Comparison of ENCODE assay signal across 13 cellular contexts in genomic region chr13:99179460-99179859, GRCh38.
"Had no signal": no experiment of that assay in that cellular context is flagged by ENCODE, and none has a peak within 500 bp of the region (broad histone marks: within the 10 kb centered on the region; RNA-seq: fewer than 3 reads in every experiment).

No MANE protein-coding gene starts in this region.

- DNase-seq: activated effector memory CD4-positive, alpha-beta T cell treated with anti-CD3 and anti-CD28 coated beads, Interleukin-2, amount 50 U/mL, for 16 hours; activated T-cell treated with anti-CD3 and anti-CD28 coated beads, Interleukin-2, amount 50 U/mL, for 24 hours; endodermal cell; erythroblast; hippocampal formation; retina; stimulated activated CD4-positive, alpha-beta T cell treated with anti-CD3 and anti-CD28 coated beads, Interleukin-4, amount 100 ng/mL, for 1 hour; stimulated activated CD8-positive, alpha-beta memory T cell treated with anti-CD3 and anti-CD28 coated beads, Interleukin-4, amount 100 ng/mL, for 48 hours; T-helper 9 cell; tibial artery had no signal

- H3K4me1 Mint-ChIP-seq: endodermal cell had no signal

- H3K27me3 ChIP-seq: cardiac muscle cell, vagina had no signal

- H3K27ac Mint-ChIP-seq: activated T-cell treated with anti-CD3 and anti-CD28 coated beads, Interleukin-2, amount 50 U/mL, for 24 hours; endodermal cell had no signal

- H3K36me3 ChIP-seq: cardiac muscle cell, tibial artery, vagina had no signal

- H3K4me3 ChIP-seq: cardiac muscle cell, tibial artery, vagina had no signal

- H3K9me3 ChIP-seq: tibial artery, vagina had no signal

- H3K27ac ChIP-seq: cardiac muscle cell, parathyroid adenoma, tibial artery, vagina had no signal

- H3K4me3 Mint-ChIP-seq: activated T-cell treated with anti-CD3 and anti-CD28 coated beads, Interleukin-2, amount 50 U/mL, for 24 hours; endodermal cell had no signal

- H3K4me1 ChIP-seq: parathyroid adenoma, tibial artery had no signal

- H3K27me3 Mint-ChIP-seq: activated T-cell treated with anti-CD3 and anti-CD28 coated beads, Interleukin-2, amount 50 U/mL, for 24 hours had no signal
